ENCODE assay signal across 1 cellular context in genomic region chr5:122076669-122077450, GRCh38.
TF ChIP-seq lines count a peak whose summit lies in the region.

No MANE protein-coding gene starts in this region.

TF ChIP-seq in HepG2, 621 proteins besides CTCF, POLR2A, EP300 and RAD21 (continued from another document and continues in another):
- TF ChIP-seq AFF4 (CRISPR knock-in tag; IDR thresholded peaks at IDR 0.05) (no peak), LCORL (IDR thresholded peaks at IDR 0.05) (no peak), LCORL (CRISPR knock-in tag; IDR thresholded peaks at IDR 0.05) (peak; percentile 58; the same call in 1 of the 2 replicates), RARG (CRISPR knock-in tag; IDR thresholded peaks at IDR 0.05; ENCODE audit: low read depth) (0 out of 2 replicates have a peak, but pooled peaks have one; percentile 25), NR2F6 (IDR thresholded peaks at IDR 0.05) (no peak), NR2F6 (CRISPR knock-in tag; IDR thresholded peaks at IDR 0.05) (peak; percentile 83), ZSCAN12 (CRISPR knock-in tag; IDR thresholded peaks at IDR 0.05) (no peak), ZNF720 (CRISPR knock-in tag; IDR thresholded peaks at IDR 0.05) (no peak), ZNF687 (CRISPR knock-in tag; IDR thresholded peaks at IDR 0.05) (peak; percentile 64), SKI (IDR thresholded peaks at IDR 0.05; ENCODE audit: partially characterized antibody) (peak; percentile 88), SIN3A (IDR thresholded peaks at IDR 0.05; ENCODE audit: borderline replicate concordance, low read depth, low read length) (no peak), ZNF672 (CRISPR knock-in tag; IDR thresholded peaks at IDR 0.05) (no peak), RNF2 (conservative IDR thresholded peaks at IDR 0.05; ENCODE audit: low read depth) (no peak), KMT2A (CRISPR knock-in tag; IDR thresholded peaks at IDR 0.05) (peak; percentile 61; the same call in 1 of the 2 replicates), ZNF441 (CRISPR knock-in tag; IDR thresholded peaks at IDR 0.05; ENCODE audit: borderline replicate concordance) (no peak), ZNF543 (CRISPR knock-in tag; IDR thresholded peaks at IDR 0.05) (no peak; the same call in 1 of the 2 replicates), IKZF5 (CRISPR knock-in tag; IDR thresholded peaks at IDR 0.05) (no peak), SNAPC5 (CRISPR knock-in tag; IDR thresholded peaks at IDR 0.05; ENCODE audit: borderline replicate concordance) (no peak), TFDP2 (CRISPR knock-in tag; IDR thresholded peaks at IDR 0.05) (peak; percentile 50), TFE3 (CRISPR knock-in tag; IDR thresholded peaks at IDR 0.05) (peak; percentile 9; the same call in 1 of the 2 replicates), ZNF709 (CRISPR knock-in tag; IDR thresholded peaks at IDR 0.05) (0 out of 2 replicates have a peak, but pooled peaks have one; percentile 12), KLF13 (CRISPR knock-in tag; IDR thresholded peaks at IDR 0.05) (no peak), ZNF101 (CRISPR knock-in tag; IDR thresholded peaks at IDR 0.05; ENCODE audit: borderline replicate concordance, low read depth) (no peak), KDM5A (IDR thresholded peaks at IDR 0.05; ENCODE audit: borderline replicate concordance, low read length) (no peak; the same call in 1 of the 2 replicates), EZH2 (conservative IDR thresholded peaks at IDR 0.05; ENCODE audit: low read depth, low read length) (no peak), IKZF4 (CRISPR knock-in tag; IDR thresholded peaks at IDR 0.05; ENCODE audit: borderline replicate concordance, low read depth, not compliant biosample characterization) (no peak), HMGXB3 (CRISPR knock-in tag; IDR thresholded peaks at IDR 0.05; ENCODE audit: borderline replicate concordance) (no peak), MXD1 (CRISPR knock-in tag; IDR thresholded peaks at IDR 0.05) (no peak), ZBTB4 (CRISPR knock-in tag; IDR thresholded peaks at IDR 0.05; ENCODE audit: borderline replicate concordance) (0 out of 2 replicates have a peak, but pooled peaks have one; percentile 24)
